In the genomic region with DNA sequence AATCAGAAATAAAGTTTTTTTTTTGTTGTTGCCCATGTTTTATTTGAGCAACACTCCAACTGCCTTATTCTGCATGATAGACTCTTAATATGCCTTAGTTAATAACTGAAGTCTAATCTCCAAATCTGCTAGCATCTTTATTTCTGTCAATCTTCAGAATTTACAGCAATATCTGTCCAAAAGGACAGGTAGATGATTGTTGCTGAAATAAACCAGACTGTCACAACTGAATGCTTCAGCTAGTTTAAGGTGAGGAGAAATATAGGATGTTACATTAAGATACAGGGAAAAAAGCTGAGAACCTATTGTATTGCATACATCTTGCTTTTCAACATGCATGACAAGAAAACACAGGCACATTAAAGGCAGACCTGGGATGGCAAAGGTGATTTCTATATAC, we compare ENCODE assay signal across 23 cellular contexts.
"Had no signal": no experiment of that assay in that cellular context is flagged by ENCODE, and none has a peak within 500 bp of the region (broad histone marks: within the 10 kb centered on the region; RNA-seq: fewer than 3 reads in every experiment).

No MANE protein-coding gene starts in this region.

- H3K27ac ChIP-seq: colonic mucosa, coronary artery, dorsolateral prefrontal cortex, epithelial cell of prostate, esophagus muscularis mucosa, esophagus squamous epithelium, foreskin keratinocyte, gastrocnemius medialis, gastroesophageal sphincter, heart left ventricle, heart right ventricle had no signal

- H3K36me3 ChIP-seq: colonic mucosa, esophagus muscularis mucosa, esophagus squamous epithelium, gastrocnemius medialis, gastroesophageal sphincter, heart left ventricle, heart right ventricle had no signal

- H3K4me3 ChIP-seq: colonic mucosa, coronary artery, dorsolateral prefrontal cortex, esophagus muscularis mucosa, esophagus squamous epithelium, gastrocnemius medialis, gastroesophageal sphincter, heart left ventricle, heart right ventricle had no signal

- H3K9me3 ChIP-seq: colonic mucosa, esophagus muscularis mucosa, esophagus squamous epithelium, gastrocnemius medialis, gastroesophageal sphincter had no signal

- H3K27me3 ChIP-seq: colonic mucosa, dorsolateral prefrontal cortex, esophagus muscularis mucosa, esophagus squamous epithelium, foreskin keratinocyte, gastrocnemius medialis, gastroesophageal sphincter, heart left ventricle, heart right ventricle had no signal

- DNase-seq: colonic mucosa; cortex of kidney; dermis blood vessel endothelial cell; dorsolateral prefrontal cortex; effector CD4-positive, alpha-beta T cell; effector CD8-positive, alpha-beta T cell; effector memory CD4-positive, alpha-beta T cell; effector memory CD8-positive, alpha-beta T cell; endodermal cell; erythroblast; esophagus squamous epithelium; foreskin fibroblast; foreskin keratinocyte; foreskin melanocyte; gastrocnemius medialis; glutamatergic neuron; head of caudate nucleus; heart left ventricle; heart right ventricle had no signal
